In genomic region chr1:85278853-85279314, GRCh38 we compare ENCODE assay signal across 8 cellular contexts.
DNase-seq lines count a peak whose midpoint lies in the region; ATAC-seq and TF ChIP-seq lines count a peak whose summit lies in the region.

No MANE protein-coding gene starts in this region.

- H3K27me3 Mint-ChIP-seq in activated naive CD4-positive, alpha-beta T cell treated with anti-CD3 and anti-CD28 coated beads, Interleukin-2, amount 50 U/mL, for 24 hours = no peaks in the 10 kb centered on the region

- peak; percentile 23 to 50 for DNase-seq in activated CD8-positive, alpha-beta memory T cell treated with anti-CD3 and anti-CD28 coated beads for 4 hours (ENCODE audit: low read depth in 2 of 2)
- DNase-seq in activated CD8-positive, alpha-beta memory T cell treated with anti-CD3 and anti-CD28 coated beads, Interleukin-2, amount 50 U/mL, for 48 hours = no peak
- peak; percentile 46 for DNase-seq in NB4 (ENCODE audit: low read depth)
- peak; percentile 75 for DNase-seq in islet precursor cell
- peak in 1 of 2 donors; percentile 72 for DNase-seq in stimulated activated effector memory CD8-positive, alpha-beta T cell treated with anti-CD3 and anti-CD28 coated beads, Interleukin-12 subunit alpha, Interleukin-12 subunit beta, amount 100 ng/mL, for 72 hours (ENCODE audit: low spot score in 2 of 2)
- no peak for DNase-seq in effector CD4-positive, alpha-beta T cell

- no peak for TF ChIP-seq CTCF in NB4 (IDR thresholded peaks at IDR 0.05; ENCODE audit: low read depth, low read length)

- H3K36me3 Mint-ChIP-seq in activated naive CD4-positive, alpha-beta T cell treated with anti-CD3 and anti-CD28 coated beads, Interleukin-2, amount 50 U/mL, for 24 hours = peaks cover 6% of the 10 kb centered on the region
- peaks cover 9% of the 10 kb centered on the region for H3K36me3 Mint-ChIP-seq in stimulated activated effector memory CD8-positive, alpha-beta T cell treated with anti-CD3 and anti-CD28 coated beads, Interleukin-12 subunit alpha, Interleukin-12 subunit beta, amount 100 ng/mL, for 72 hours

- H3K4me3 Mint-ChIP-seq in activated naive CD4-positive, alpha-beta T cell treated with anti-CD3 and anti-CD28 coated beads, Interleukin-2, amount 50 U/mL, for 24 hours = peak overlapping the region; percentile 2
- H3K4me3 Mint-ChIP-seq in stimulated activated effector memory CD8-positive, alpha-beta T cell treated with anti-CD3 and anti-CD28 coated beads, Interleukin-12 subunit alpha, Interleukin-12 subunit beta, amount 100 ng/mL, for 72 hours = no peak overlapping the region

- H3K4me1 Mint-ChIP-seq in activated naive CD4-positive, alpha-beta T cell treated with anti-CD3 and anti-CD28 coated beads, Interleukin-2, amount 50 U/mL, for 24 hours = peaks cover 36% of the 10 kb centered on the region
- H3K4me1 Mint-ChIP-seq in stimulated activated effector memory CD8-positive, alpha-beta T cell treated with anti-CD3 and anti-CD28 coated beads, Interleukin-12 subunit alpha, Interleukin-12 subunit beta, amount 100 ng/mL, for 72 hours = peaks cover 34% of the 10 kb centered on the region

- no peak overlapping the region for H3K27ac Mint-ChIP-seq in activated naive CD4-positive, alpha-beta T cell treated with anti-CD3 and anti-CD28 coated beads, Interleukin-2, amount 50 U/mL, for 24 hours
- H3K27ac Mint-ChIP-seq in stimulated activated effector memory CD8-positive, alpha-beta T cell treated with anti-CD3 and anti-CD28 coated beads, Interleukin-12 subunit alpha, Interleukin-12 subunit beta, amount 100 ng/mL, for 72 hours = no peak overlapping the region

- no peaks in the 10 kb centered on the region for H3K9me3 Mint-ChIP-seq in activated naive CD4-positive, alpha-beta T cell treated with anti-CD3 and anti-CD28 coated beads, Interleukin-2, amount 50 U/mL, for 24 hours
- H3K9me3 Mint-ChIP-seq in stimulated activated effector memory CD8-positive, alpha-beta T cell treated with anti-CD3 and anti-CD28 coated beads, Interleukin-12 subunit alpha, Interleukin-12 subunit beta, amount 100 ng/mL, for 72 hours = no peaks in the 10 kb centered on the region

- ATAC-seq in stimulated activated effector memory CD8-positive, alpha-beta T cell treated with anti-CD3 and anti-CD28 coated beads, Interleukin-12 subunit alpha, Interleukin-12 subunit beta, amount 100 ng/mL, for 72 hours = peak; percentile 51
- ATAC-seq in GM18498 (IDR thresholded peaks at IDR 0.05; ENCODE audit: unreplicated experiment) = no peak

- no peak overlapping the region for H3K4me3 ChIP-seq in NB4 (ENCODE audit: low read depth, low read length)

- no peak for TF ChIP-seq POLR2A in NB4 (IDR thresholded peaks at IDR 0.05; ENCODE audit: extremely low read depth, insufficient read length)

Comparison
In these comparisons a context has a peak if more than half of its experiments do, and no peak if none do; other contexts are left out.
1. DNase-seq: peak in activated CD8-positive, alpha-beta memory T cell treated with anti-CD3 and anti-CD28 coated beads for 4 hours (2 of 2), NB4 (single experiment) and islet precursor cell (single experiment); none in activated CD8-positive, alpha-beta memory T cell treated with anti-CD3 and anti-CD28 coated beads, Interleukin-2, amount 50 U/mL, for 48 hours (single experiment) and effector CD4-positive, alpha-beta T cell (single experiment).